29 cellular contexts compared by ENCODE assay signal in genomic region chr15:70998319-70998718, GRCh38.
"Had no signal": no experiment of that assay in that cellular context is flagged by ENCODE, and none has a peak within 500 bp of the region (broad histone marks: within the 10 kb centered on the region; RNA-seq: fewer than 3 reads in every experiment).

No MANE protein-coding gene starts in this region.

- H3K27me3 ChIP-seq: stomach, suprapubic skin, testis, thyroid gland, tibial artery, tibial nerve, transverse colon, upper lobe of left lung, upper lobe of right lung, uterus, vagina had no signal

- H3K27ac ChIP-seq: stomach, suprapubic skin, testis, thoracic aorta, thyroid gland, tibial artery, tibial nerve, transverse colon, upper lobe of left lung, upper lobe of right lung, uterus, vagina had no signal

- H3K4me1 Mint-ChIP-seq: stimulated activated effector memory CD8-positive, alpha-beta T cell treated with anti-CD3 and anti-CD28 coated beads, Interleukin-12 subunit alpha, Interleukin-12 subunit beta, amount 100 ng/mL, for 72 hours; stimulated activated memory B cell treated with anti-CD40 and anti-IgM and Interleukin-4, amounts not matched to agents 10 μg/mL and 1 μg/mL and 100 μg/mL, for 72 hours; stimulated activated naive B cell treated with anti-CD40 and anti-IgM and Interleukin-4, amounts not matched to agents 10 μg/mL and 1 μg/mL and 100 μg/mL, for 72 hours; stimulated activated naive CD8-positive, alpha-beta T cell treated with anti-CD3 and anti-CD28 coated beads, Interleukin-15, amount 100 ng/mL, for 72 hours had no signal

- H3K36me3 Mint-ChIP-seq: stimulated activated effector memory CD8-positive, alpha-beta T cell treated with anti-CD3 and anti-CD28 coated beads, Interleukin-12 subunit alpha, Interleukin-12 subunit beta, amount 100 ng/mL, for 72 hours had no signal

- H3K36me3 ChIP-seq: thoracic aorta, thyroid gland, transverse colon, upper lobe of right lung, uterus, vagina had no signal

- H3K4me1 ChIP-seq: stomach, suprapubic skin, testis, thyroid gland, tibial nerve, upper lobe of left lung, upper lobe of right lung had no signal

- DNase-seq: stimulated activated CD4-positive, alpha-beta T cell treated with anti-CD3 and anti-CD28 coated beads, Interleukin-2, amount 100 ng/mL, for 48 hours; stimulated activated CD4-positive, alpha-beta T cell treated with anti-CD3 and anti-CD28 coated beads, Interleukin-4, amount 100 ng/mL, for 1 hour; stimulated activated CD4-positive, alpha-beta T cell treated with anti-CD3 and anti-CD28 coated beads, Interleukin-4, amount 100 ng/mL, for 24 hours; stimulated activated CD4-positive, alpha-beta T cell treated with anti-CD3 and anti-CD28 coated beads, Interleukin-4, amount 100 ng/mL, for 4 hours; stimulated activated CD8-positive, alpha-beta memory T cell treated with anti-CD3 and anti-CD28 coated beads, Interleukin-4, amount 100 ng/mL, for 48 hours; stimulated activated naive B cell treated with anti-CD40 and anti-IgM and Interleukin-4, amounts not matched to agents 10 μg/mL and 1 μg/mL and 100 μg/mL, for 72 hours; stimulated activated naive CD4-positive, alpha-beta T cell; stimulated activated naive CD4-positive, alpha-beta T cell treated with Interleukin-2 at 50 U/mL for 16 hours; stimulated activated naive CD8-positive, alpha-beta T cell treated with anti-CD3 and anti-CD28 coated beads, Interleukin-15, amount 100 ng/mL, for 72 hours; stimulated activated naive CD8-positive, alpha-beta T cell treated with anti-CD3 and anti-CD28 coated beads, Interleukin-15, Interleukin-2, amounts not matched to agents 100 U/mL and 50 U/mL, for 24 hours; stomach; substantia nigra; testis; thyroid gland; tibial artery; transverse colon; trophoblast cell; upper lobe of left lung; upper lobe of right lung; uterus had no signal

- FAIRE-seq: urothelium cell line had no signal

- H3K4me3 ChIP-seq: stomach, suprapubic skin, testis, thoracic aorta, thyroid gland, tibial artery, tibial nerve, transverse colon, upper lobe of left lung, upper lobe of right lung, uterus, vagina had no signal

- H3K9me3 ChIP-seq: suprapubic skin, testis, thoracic aorta, thyroid gland, upper lobe of left lung, upper lobe of right lung, uterus, vagina had no signal

- ATAC-seq: stimulated activated effector memory CD8-positive, alpha-beta T cell treated with anti-CD3 and anti-CD28 coated beads, Interleukin-12 subunit alpha, Interleukin-12 subunit beta, amount 100 ng/mL, for 72 hours; stimulated activated memory B cell treated with anti-CD40 and anti-IgM and Interleukin-4, amounts not matched to agents 10 μg/mL and 1 μg/mL and 100 μg/mL, for 72 hours; stimulated activated naive B cell treated with anti-CD40 and anti-IgM and Interleukin-4, amounts not matched to agents 10 μg/mL and 1 μg/mL and 100 μg/mL, for 72 hours; stimulated activated naive CD8-positive, alpha-beta T cell treated with anti-CD3 and anti-CD28 coated beads, Interleukin-15, amount 100 ng/mL, for 72 hours; stimulated activated naive CD8-positive, alpha-beta T cell treated with anti-CD3 and anti-CD28 coated beads, Interleukin-15, Interleukin-2, amounts not matched to agents 100 U/mL and 50 U/mL, for 24 hours; upper lobe of right lung had no signal

- H3K27me3 Mint-ChIP-seq: type B pancreatic cell had no signal

- H3K4me3 Mint-ChIP-seq: stimulated activated effector memory CD8-positive, alpha-beta T cell treated with anti-CD3 and anti-CD28 coated beads, Interleukin-12 subunit alpha, Interleukin-12 subunit beta, amount 100 ng/mL, for 72 hours; stimulated activated memory B cell treated with anti-CD40 and anti-IgM and Interleukin-4, amounts not matched to agents 10 μg/mL and 1 μg/mL and 100 μg/mL, for 72 hours; stimulated activated naive B cell treated with anti-CD40 and anti-IgM and Interleukin-4, amounts not matched to agents 10 μg/mL and 1 μg/mL and 100 μg/mL, for 72 hours; stimulated activated naive CD8-positive, alpha-beta T cell treated with anti-CD3 and anti-CD28 coated beads, Interleukin-15, amount 100 ng/mL, for 72 hours; stimulated activated naive CD8-positive, alpha-beta T cell treated with anti-CD3 and anti-CD28 coated beads, Interleukin-15, Interleukin-2, amounts not matched to agents 100 ng/mL and 50 ng/mL, for 24 hours; type B pancreatic cell had no signal

- H3K27ac Mint-ChIP-seq: stimulated activated effector memory CD8-positive, alpha-beta T cell treated with anti-CD3 and anti-CD28 coated beads, Interleukin-12 subunit alpha, Interleukin-12 subunit beta, amount 100 ng/mL, for 72 hours; stimulated activated memory B cell treated with anti-CD40 and anti-IgM and Interleukin-4, amounts not matched to agents 10 μg/mL and 1 μg/mL and 100 μg/mL, for 72 hours; stimulated activated naive B cell treated with anti-CD40 and anti-IgM and Interleukin-4, amounts not matched to agents 10 μg/mL and 1 μg/mL and 100 μg/mL, for 72 hours; stimulated activated naive CD8-positive, alpha-beta T cell treated with anti-CD3 and anti-CD28 coated beads, Interleukin-15, amount 100 ng/mL, for 72 hours; stimulated activated naive CD8-positive, alpha-beta T cell treated with anti-CD3 and anti-CD28 coated beads, Interleukin-15, Interleukin-2, amounts not matched to agents 100 ng/mL and 50 ng/mL, for 24 hours; type B pancreatic cell had no signal
